ENCODE assay signal across 24 cellular contexts in genomic region chr1:226579781-226580323, GRCh38. TPM values are rescaled to one million over a fixed set of nuclear protein-coding genes. Genes with fewer than 3 reads are reported as not detected.
"Had no signal": no experiment of that assay in that cellular context is flagged by ENCODE, and none has a peak within 500 bp of the region (broad histone marks: within the 10 kb centered on the region; RNA-seq: fewer than 3 reads in every experiment).

No MANE protein-coding gene starts in this region.

- H3K4me1 ChIP-seq: SJSA1 had no signal

- H3K27me3 Mint-ChIP-seq: IgD-negative memory B cell had no signal

- DNase-seq: Kasumi-1, MM.1S, NCI-H1092 treated with DMSO at 0.1 percent for 48 hours, NCI-H1436, NCI-H187, NCI-H2029, NCI-H2081 treated with DMSO at 0.1 percent for 48 hours, NCI-H2171, NCI-H226, NCI-H446, NCI-H510A, NCI-H524 treated with DMSO at 0.1 percent for 48 hours, NCI-H69, NCI-H774, Right ventricle myocardium superior, RPMI8226, SIG-M5 had no signal

- ATAC-seq: K562 had no signal

- H3K4me3 Mint-ChIP-seq: IgD-negative memory B cell had no signal

- H3K36me3 Mint-ChIP-seq: IgD-negative memory B cell had no signal

- H3K9me3 ChIP-seq: SJSA1 had no signal

- H3K9me3 Mint-ChIP-seq: IgD-negative memory B cell had no signal

- H3K27me3 ChIP-seq: SJSA1 had no signal

- H3K4me3 ChIP-seq: K562, SJSA1, SK-N-MC had no signal

- H3K36me3 ChIP-seq: SJSA1 had no signal

- H3K27ac ChIP-seq: HL-60, KMS-11, SJSA1, SK-N-MC had no signal

- H3K4me2 ChIP-seq: KMS-11 had no signal

- H3K9ac ChIP-seq: KMS-11 had no signal

RNA-seq across cellular contexts. Expression of gene STUM, which starts 31.3 kb away (rescaled TPM):
- total RNA-seq: K562, M059J had no signal
- polyA plus RNA-seq: IgD-negative memory B cell, K562 had no signal
